Comparison of ENCODE assay signal across 13 cellular contexts in genomic region chr4:55549888-55550287, GRCh38. TPM values are rescaled to one million over a fixed set of nuclear protein-coding genes. Genes with fewer than 3 reads are reported as not detected.
DNase-seq lines count a peak whose midpoint lies in the region; ATAC-seq lines count a peak whose summit lies in the region.
"Had no signal": no experiment of that assay in that cellular context is flagged by ENCODE, and none has a peak within 500 bp of the region (broad histone marks: within the 10 kb centered on the region; RNA-seq: fewer than 3 reads in every experiment).

No MANE protein-coding gene starts in this region.

- no peaks in the 10 kb centered on the region for H3K27me3 ChIP-seq in GM23248 (replicated peaks; ENCODE audit: insufficient read depth)

- no peaks in the 10 kb centered on the region for H3K36me3 ChIP-seq in GM23248 (ENCODE audit: low read depth)

- no peaks in the 10 kb centered on the region for H3K27me3 Mint-ChIP-seq in activated T-helper 17 cell treated with anti-CD3 and anti-CD28 coated beads, Interleukin-2, amount 50 U/mL, for 72 hours
- H3K27me3 Mint-ChIP-seq in activated CD8-positive, alpha-beta memory T cell treated with anti-CD3 and anti-CD28 coated beads, Interleukin-2, amount 10 ng/mL, durations not matched to agents 7 days and 5 days: peaks cover 43% of the 10 kb centered on the region
- H3K27me3 Mint-ChIP-seq: memory B cell had no signal

- peaks cover 47% of the 10 kb centered on the region for H3F3A ChIP-seq in GM23248 (ENCODE audit: insufficient read depth)

- CTCF ChIA-PET in activated CD8-positive, alpha-beta memory T cell treated with anti-CD3 and anti-CD28 coated beads, Interleukin-2, amount 10 ng/mL, durations not matched to agents 7 days and 5 days (lab: Charles Lee): interaction anchor here (0.9 to 1.6 kb wide), 2 partner anchors 105 to 204 kb away, joined by 3 to 6 read pairs; partner anchors contain the start of gene SRD5A3

- in situ Hi-C loops in GM23248 (cut with MboI): loop anchor here (25.0 kb wide), 1 partner anchor 538 kb away; no protein-coding TSS in a partner anchor

- peaks cover 17% of the 10 kb centered on the region for H3K4me1 Mint-ChIP-seq in activated T-helper 17 cell treated with anti-CD3 and anti-CD28 coated beads, Interleukin-2, amount 50 U/mL, for 72 hours
- H3K4me1 Mint-ChIP-seq in activated CD8-positive, alpha-beta memory T cell treated with anti-CD3 and anti-CD28 coated beads, Interleukin-2, amount 10 ng/mL, durations not matched to agents 7 days and 5 days: peaks cover 53% of the 10 kb centered on the region

- no peaks in the 10 kb centered on the region for H4K20me1 ChIP-seq in GM23248 (ENCODE audit: insufficient read depth)

- peak; percentile 68 for ATAC-seq in activated T-helper 17 cell treated with anti-CD3 and anti-CD28 coated beads, Interleukin-2, amount 50 U/mL, for 72 hours (replicated peaks)
- ATAC-seq in activated CD8-positive, alpha-beta memory T cell treated with anti-CD3 and anti-CD28 coated beads, Interleukin-2, amount 10 ng/mL, durations not matched to agents 7 days and 5 days: no peak
- ATAC-seq in GM21390 (IDR thresholded peaks at IDR 0.05; ENCODE audit: unreplicated experiment) (no peak), HG02763 (IDR thresholded peaks at IDR 0.05; ENCODE audit: unreplicated experiment) (no peak)
- ATAC-seq: right cardiac atrium had no signal

- no peaks in the 10 kb centered on the region for H3K36me3 Mint-ChIP-seq in activated T-helper 17 cell treated with anti-CD3 and anti-CD28 coated beads, Interleukin-2, amount 50 U/mL, for 72 hours (ENCODE audit: low read depth)
- peaks cover 3% of the 10 kb centered on the region for H3K36me3 Mint-ChIP-seq in activated CD8-positive, alpha-beta memory T cell treated with anti-CD3 and anti-CD28 coated beads, Interleukin-2, amount 10 ng/mL, durations not matched to agents 7 days and 5 days
- H3K36me3 Mint-ChIP-seq: memory B cell had no signal

- peaks cover 30% of the 10 kb centered on the region for H3K4me1 ChIP-seq in GM23248 (ENCODE audit: insufficient read depth)

- peak overlapping the region; percentile 55 for H3K27ac Mint-ChIP-seq in activated T-helper 17 cell treated with anti-CD3 and anti-CD28 coated beads, Interleukin-2, amount 50 U/mL, for 72 hours
- no peak overlapping the region for H3K27ac Mint-ChIP-seq in activated CD8-positive, alpha-beta memory T cell treated with anti-CD3 and anti-CD28 coated beads, Interleukin-2, amount 10 ng/mL, durations not matched to agents 7 days and 5 days
- H3K27ac Mint-ChIP-seq: memory B cell had no signal

- H3K9me3 ChIP-seq in GM23248 (ENCODE audit: low read depth): no peaks in the 10 kb centered on the region

- DNase-seq in AG08396 (ENCODE audit: low spot score) (peak; percentile 36), GM23248 (peak; percentile 86), hepatic stellate cell (ENCODE audit: low spot score) (peak; percentile 50)
- no peak for DNase-seq in activated CD8-positive, alpha-beta memory T cell treated with anti-CD3 and anti-CD28 coated beads, Interleukin-2, amount 10 ng/mL, durations not matched to agents 7 days and 5 days
- DNase-seq in NK-92 treated with Interleukin-12 subunit alpha and Interleukin-12 subunit beta, amount 100 ng/mL, for 24 hours (lab: John Stamatoyannopoulos, UW): no peak
- DNase-seq: NCI-H524 treated with DMSO at 0.1 percent for 48 hours, right cardiac atrium had no signal

- H3K9me3 Mint-ChIP-seq in activated T-helper 17 cell treated with anti-CD3 and anti-CD28 coated beads, Interleukin-2, amount 50 U/mL, for 72 hours: no peaks in the 10 kb centered on the region
- H3K9me3 Mint-ChIP-seq in activated CD8-positive, alpha-beta memory T cell treated with anti-CD3 and anti-CD28 coated beads, Interleukin-2, amount 10 ng/mL, durations not matched to agents 7 days and 5 days (ENCODE audit: low read depth): no peaks in the 10 kb centered on the region
- H3K9me3 Mint-ChIP-seq: memory B cell had no signal

- no peak overlapping the region for H3K9ac ChIP-seq in GM23248

- H3K4me2 ChIP-seq in GM23248 (ENCODE audit: unreplicated experiment): peak overlapping the region; percentile 54

- no peak overlapping the region for H2AFZ ChIP-seq in GM23248

- no peaks in the 10 kb centered on the region for H3K9me2 ChIP-seq in GM23248 (ENCODE audit: insufficient read depth)

- 26 to 34% methylated on average over 2 of the region's 2 CpGs for WGBS in GM23248 (ENCODE audit: low coverage in 1 of 2, low lambda C conversion rate in 2 of 2, missing lambda C conversion rate in 2 of 2), 2 experiments

- H3K79me2 ChIP-seq in GM23248 (ENCODE audit: insufficient read depth): peaks cover 12% of the 10 kb centered on the region

- H3K4me3 ChIP-seq in GM23248: peak overlapping the region; percentile 17; the same call in 1 of the 2 replicates

- peak overlapping the region; percentile 47 for H3K27ac ChIP-seq in GM23248

- peak overlapping the region; percentile 92 for H3K4me3 Mint-ChIP-seq in activated T-helper 17 cell treated with anti-CD3 and anti-CD28 coated beads, Interleukin-2, amount 50 U/mL, for 72 hours
- no peak overlapping the region for H3K4me3 Mint-ChIP-seq in activated CD8-positive, alpha-beta memory T cell treated with anti-CD3 and anti-CD28 coated beads, Interleukin-2, amount 10 ng/mL, durations not matched to agents 7 days and 5 days
- H3K4me3 Mint-ChIP-seq: memory B cell had no signal

RNA-seq across cellular contexts. Expression of gene CLOCK, which starts 3.2 kb away (rescaled TPM):
- total RNA-seq in GM23248 (2014; rRNA removed; shearing (Covaris generic)): 28.0 and 32.2 TPM in 2 replicates
- polyA plus RNA-seq in GM23248 (2016; fragmentation: Nextera tagmentation; extraction: Ambion mirVana): 16.2 and 16.5 TPM in 2 replicates
- 10 to 100 TPM in 1 of 2 donors, 1 to 10 TPM in 1; 9.9 to 16.3 TPM for total RNA-seq in activated T-helper 17 cell treated with anti-CD3 and anti-CD28 coated beads, Interleukin-2, amount 50 U/mL, for 72 hours
- total RNA-seq in activated CD8-positive, alpha-beta memory T cell treated with anti-CD3 and anti-CD28 coated beads, Interleukin-2, amount 10 ng/mL, durations not matched to agents 7 days and 5 days: 10 to 100 TPM in 1 of 2 experiments, 1 to 10 TPM in 1; 9.4 to 10.0 TPM

RNA-seq across cellular contexts. Expression of gene PDCL2, which starts 42.2 kb away (rescaled TPM):
- total RNA-seq in GM23248 (2014; rRNA removed; shearing (Covaris generic)): not detected in 2 replicates
- not detected in 2 replicates for polyA plus RNA-seq in GM23248 (2016; fragmentation: Nextera tagmentation; extraction: Ambion mirVana)
- total RNA-seq in activated T-helper 17 cell treated with anti-CD3 and anti-CD28 coated beads, Interleukin-2, amount 50 U/mL, for 72 hours: not detected
- not detected for total RNA-seq in activated CD8-positive, alpha-beta memory T cell treated with anti-CD3 and anti-CD28 coated beads, Interleukin-2, amount 10 ng/mL, durations not matched to agents 7 days and 5 days
- total RNA-seq: chondrocyte, glomerular endothelial cell, right cardiac atrium had no signal
- polyA plus RNA-seq: right cardiac atrium had no signal

Comparison
In these comparisons a context has a peak if more than half of its experiments do, and no peak if none do; other contexts are left out.
1. DNase-seq: peak in AG08396 (single experiment), GM23248 (single experiment) and hepatic stellate cell (single experiment); none in activated CD8-positive, alpha-beta memory T cell treated with anti-CD3 and anti-CD28 coated beads, Interleukin-2, amount 10 ng/mL, durations not matched to agents 7 days and 5 days (single experiment) and NK-92 treated with Interleukin-12 subunit alpha and Interleukin-12 subunit beta, amount 100 ng/mL, for 24 hours (single experiment).